ENCODE assay signal across 9 cellular contexts in the genomic region with DNA sequence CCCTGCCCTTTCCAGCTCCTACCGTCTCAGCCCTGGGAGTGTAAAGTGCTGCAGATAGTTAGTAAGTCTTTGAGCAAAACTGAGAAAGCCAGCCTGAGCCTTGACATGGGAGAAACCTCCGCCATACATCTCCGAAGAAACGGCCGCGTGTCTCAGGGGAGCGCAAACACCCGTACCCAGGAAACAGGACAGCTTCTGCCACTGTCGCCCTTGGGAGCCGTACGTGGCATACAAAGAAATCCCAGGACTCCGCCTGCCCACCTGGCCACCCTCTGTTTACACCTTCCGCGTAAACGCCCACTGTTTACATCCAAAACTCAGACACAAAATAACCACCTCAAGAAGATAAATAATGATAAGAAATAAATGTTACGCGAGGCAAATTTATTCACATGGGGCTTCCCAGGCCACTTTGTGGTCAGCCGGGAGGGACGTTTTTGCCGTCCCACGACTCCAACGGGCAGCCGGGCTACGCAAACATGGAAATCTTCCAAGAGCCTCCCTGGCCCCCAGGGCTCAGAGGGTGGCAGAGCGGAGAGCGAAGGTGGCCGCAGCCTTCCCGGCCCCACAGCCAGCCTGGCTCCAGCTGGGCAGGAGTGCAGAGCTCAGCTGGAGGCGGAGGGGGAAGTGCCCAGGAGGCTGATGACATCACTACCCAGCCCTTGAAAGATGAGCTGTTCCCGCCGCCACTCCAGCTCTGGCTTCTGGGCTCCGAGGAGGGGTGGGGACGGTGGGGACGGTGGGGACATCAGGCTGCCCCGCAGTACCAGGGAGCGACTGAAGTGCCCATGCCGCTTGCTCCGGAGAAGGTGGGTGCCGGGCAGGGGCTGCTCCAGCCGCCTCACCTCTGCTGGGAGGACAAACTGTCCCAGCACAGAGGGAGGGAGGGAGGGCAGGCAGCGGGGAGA. TPM values are rescaled to one million over a fixed set of nuclear protein-coding genes. Genes with fewer than 3 reads are reported as not detected.
A peak's percentile ranks its signal among the peaks of the same experiment; 100 is the strongest.
DNase-seq lines count a peak whose midpoint lies in the region; ATAC-seq, FAIRE-seq and TF ChIP-seq lines count a peak whose summit lies in the region.
"Had no signal": no experiment of that assay in that cellular context is flagged by ENCODE, and none has a peak within 500 bp of the region (broad histone marks: within the 10 kb centered on the region; RNA-seq: fewer than 3 reads in every experiment).

BDKRB2 (plus strand) TSS at position 689 of the 908 bp plus-strand sequence. CDS start 32,269 bp downstream, outside the sequence.

- peaks cover 10% of the 10 kb centered on the region for H3K4me1 Mint-ChIP-seq in activated naive CD4-positive, alpha-beta T cell treated with anti-CD3 and anti-CD28 coated beads for 36 hours (ENCODE audit: low read depth)
- H3K4me1 Mint-ChIP-seq: central memory CD8-positive, alpha-beta T cell had no signal

- peak within 1 kb of the TSS; percentile 27 for H2AFZ ChIP-seq in trophoblast cell (ENCODE audit: insufficient read depth, low read length, poor library complexity)

- peaks cover 17% of the 10 kb centered on the region for H3K27me3 Mint-ChIP-seq in activated naive CD4-positive, alpha-beta T cell treated with anti-CD3 and anti-CD28 coated beads for 36 hours (ENCODE audit: low read depth)

- H3K79me2 ChIP-seq in trophoblast cell (ENCODE audit: control insufficient read depth, insufficient read depth, low read length, poor library complexity) = peaks cover 7% of the 10 kb centered on the region

- H2AK5ac ChIP-seq in trophoblast cell (ENCODE audit: low read length) = peak within 1 kb of the TSS; percentile 66

- H3K27ac ChIP-seq in adrenal gland (peak within 1 kb of the TSS in 3 of 5 donors; percentile 40 to 78 (median 59)), trophoblast cell (ENCODE audit: low read depth, low read length) (no peak within 1 kb of the TSS)

- no peak for FAIRE-seq in D721Med (lab: Jason Lieb, UNC)

- H3K36me3 ChIP-seq in adrenal gland (replicated peaks in 1 of 2) = no peaks in the 10 kb centered on the region
- peaks cover 7 to 8% of the 10 kb centered on the region in 2 experiments for H3K36me3 ChIP-seq in trophoblast cell (ENCODE audit: control insufficient read depth in 1 of 2, insufficient read depth in 2 of 2, low read length in 2 of 2)

- TF ChIP-seq POLR2A in adrenal gland (IDR thresholded peaks at IDR 0.05) = peak; percentile 48 to 55

- TF ChIP-seq CTCF in adrenal gland (IDR thresholded peaks at IDR 0.05) = no peak
- no peak for TF ChIP-seq CTCF in D721Med (IDR thresholded peaks at IDR 0.05; ENCODE audit: insufficient read depth, missing control alignments)

- no peak within 1 kb of the TSS for H3K23ac ChIP-seq in trophoblast cell (ENCODE audit: low read length)

- peak within 1 kb of the TSS; percentile 83 for H3K4me2 ChIP-seq in trophoblast cell (ENCODE audit: low read length)

- peak within 1 kb of the TSS; percentile 62 for H3K18ac ChIP-seq in trophoblast cell (ENCODE audit: low read length)

- H3K4me1 ChIP-seq in adrenal gland (replicated peaks in 1 of 2) (peaks cover 0 to 13% of the 10 kb centered on the region in 2 donors), trophoblast cell (ENCODE audit: control insufficient read depth in 1 of 2, insufficient read depth in 2 of 2, low read length in 2 of 2) (peaks cover 18 to 43% of the 10 kb centered on the region in 2 experiments)

- peak within 1 kb of the TSS in 1 of 4 donors; percentile 49 for H3K4me3 ChIP-seq in adrenal gland
- H3K4me3 ChIP-seq in trophoblast cell (ENCODE audit: low read depth, low read length) = peak within 1 kb of the TSS; percentile 74

- H2BK12ac ChIP-seq in trophoblast cell (ENCODE audit: low read length) = peak within 1 kb of the TSS; percentile 74

- WGBS in adrenal gland, 4 donors = 10 to 16% (median 12%) methylated on average over 31 to 41 of the region's 41 CpGs
- no CpG with 5 or more reads among the region's 41 CpGs for WGBS in trophoblast cell (ENCODE audit: extremely low coverage, insufficient coverage, insufficient read length)

- peak; percentile 49 for DNase-seq in activated naive CD4-positive, alpha-beta T cell treated with anti-CD3 and anti-CD28 coated beads for 36 hours
- DNase-seq in activated naive CD4-positive, alpha-beta T cell (lab: John Stamatoyannopoulos, UW) = no peak
- DNase-seq in NCI-H2227 (lab: John Stamatoyannopoulos, UW; ENCODE audit: unreplicated experiment) (peak; percentile 70), adrenal gland (peak; percentile 51 to 89 (median 74)), left ventricle myocardium superior (peak; percentile 62), trophoblast cell (peak; percentile 35 to 72), T-helper 1 cell (no peak), D721Med (ENCODE audit: insufficient read length, low spot score) (no peak)

- peak; percentile 95 for ATAC-seq in left ventricle myocardium superior

- H3K14ac ChIP-seq in trophoblast cell (ENCODE audit: low read length) = peak within 1 kb of the TSS; percentile 65

- intact Hi-C loops in activated naive CD4-positive, alpha-beta T cell treated with anti-CD3 and anti-CD28 coated beads for 36 hours (cut with micrococcal nuclease) = no loop called here
- intact Hi-C loops in adrenal gland (cut with DNase I) (no loop called here), left ventricle myocardium superior (cut with micrococcal nuclease) (no loop called here)

- H4K91ac ChIP-seq in trophoblast cell (ENCODE audit: low read depth, low read length) = peak within 1 kb of the TSS; percentile 82

- no peak within 1 kb of the TSS for H3K27ac Mint-ChIP-seq in activated naive CD4-positive, alpha-beta T cell treated with anti-CD3 and anti-CD28 coated beads for 36 hours

- peaks cover 5% of the 10 kb centered on the region for H3K27me3 ChIP-seq in adrenal gland
- no peaks in the 10 kb centered on the region for H3K27me3 ChIP-seq in trophoblast cell (ENCODE audit: insufficient read depth, low read length)

- no peak within 1 kb of the TSS for H4K12ac ChIP-seq in trophoblast cell (ENCODE audit: low read depth, low read length)

- H2BK120ac ChIP-seq in trophoblast cell (ENCODE audit: insufficient read depth, low read length, poor library complexity) = peak within 1 kb of the TSS; percentile 75

- H4K8ac ChIP-seq in trophoblast cell (ENCODE audit: low read depth, low read length) = peak within 1 kb of the TSS; percentile 70

- peaks cover 18% of the 10 kb centered on the region for H3K79me1 ChIP-seq in trophoblast cell (ENCODE audit: low read length)

- H3K9me3 Mint-ChIP-seq in activated naive CD4-positive, alpha-beta T cell treated with anti-CD3 and anti-CD28 coated beads for 36 hours = no peaks in the 10 kb centered on the region
- H3K9me3 Mint-ChIP-seq: central memory CD8-positive, alpha-beta T cell had no signal

- CTCF ChIA-PET in activated naive CD4-positive, alpha-beta T cell treated with anti-CD3 and anti-CD28 coated beads for 36 hours (lab: Charles Lee) = no interaction called here

- peak within 1 kb of the TSS; percentile 75 for H3K9ac ChIP-seq in trophoblast cell (ENCODE audit: low read length)

- H3K4me3 Mint-ChIP-seq in activated naive CD4-positive, alpha-beta T cell treated with anti-CD3 and anti-CD28 coated beads for 36 hours = peak within 1 kb of the TSS; percentile 39
- H3K4me3 Mint-ChIP-seq: central memory CD8-positive, alpha-beta T cell had no signal

- peak within 1 kb of the TSS; percentile 25 for H3K4ac ChIP-seq in trophoblast cell (ENCODE audit: low read depth, low read length)

- H2BK5ac ChIP-seq in trophoblast cell (ENCODE audit: low read depth, low read length, poor library complexity) = peak within 1 kb of the TSS; percentile 35

- H3K9me3 ChIP-seq in adrenal gland (replicated peaks in 1 of 3) = no peaks in the 10 kb centered on the region
- H3K9me3 ChIP-seq in trophoblast cell (ENCODE audit: insufficient read depth, low read depth, low read length) = peaks cover 2% of the 10 kb centered on the region

- no peaks in the 10 kb centered on the region for H3K36me3 Mint-ChIP-seq in activated naive CD4-positive, alpha-beta T cell treated with anti-CD3 and anti-CD28 coated beads for 36 hours (ENCODE audit: low read depth)

RNA-seq across cellular contexts. Expression of gene BDKRB2, which starts in this region (rescaled TPM):
- total RNA-seq in activated naive CD4-positive, alpha-beta T cell treated with anti-CD3 and anti-CD28 coated beads for 36 hours = under 1 TPM; 0.10 TPM
- total RNA-seq in adrenal gland = 1 to 10 TPM in 7 of 8 donors, under 1 TPM in 1; 0.18 to 6.8 (median 1.7) TPM
- 1 to 10 TPM; 1.0 to 1.9 (median 1.5) TPM for polyA plus RNA-seq in adrenal gland
- 0.57 TPM for total RNA-seq in left ventricle myocardium superior
- polyA plus RNA-seq in trophoblast cell (2013) = 29.0 and 29.1 TPM in 2 replicates

Comparison
In these comparisons a context has a peak if more than half of its experiments do, and no peak if none do; other contexts are left out.
1. Peak in DNase-seq in activated naive CD4-positive, alpha-beta T cell treated with anti-CD3 and anti-CD28 coated beads for 36 hours; RNA of the gene not detected or under 1 TPM.
2. Peak in DNase-seq and ATAC-seq in left ventricle myocardium superior; RNA of the gene not detected or under 1 TPM.
3. DNase-seq: peak in NCI-H2227 (single experiment), adrenal gland (7 of 7) and trophoblast cell (2 of 2); none in activated naive CD4-positive, alpha-beta T cell (0 of 4), T-helper 1 cell (0 of 5) and D721Med (single experiment).